In genomic region chr6:125287718-125288117, GRCh38 we compare ENCODE assay signal across 19 cellular contexts. TPM values are rescaled to one million over a fixed set of nuclear protein-coding genes. Genes with fewer than 3 reads are reported as not detected.
DNase-seq lines count a peak whose midpoint lies in the region; ATAC-seq, FAIRE-seq and TF ChIP-seq lines count a peak whose summit lies in the region.
"Had no signal": no experiment of that assay in that cellular context is flagged by ENCODE, and none has a peak within 500 bp of the region (broad histone marks: within the 10 kb centered on the region; RNA-seq: fewer than 3 reads in every experiment).

No MANE protein-coding gene starts in this region.

- DNase-seq in HepG2 (ENCODE audit: low spot score) (no peak), right lobe of liver (no peak), endothelial cell (ENCODE audit: low spot score) (no peak), mesendoderm (peak; percentile 27), GM23248 (no peak), CD1c-positive myeloid dendritic cell (ENCODE audit: extremely low spot score) (no peak)
- DNase-seq: 8988T; AML-193; CD4-positive, alpha-beta memory T cell; COR-L47; GF-D8; GOT3 had no signal

- TF ChIP-seq POLR2A in HepG2 (IDR thresholded peaks at IDR 0.05; ENCODE audit: insufficient read depth in 1 of 2, low read depth in 2 of 2, low read length in 2 of 2) (no peak), right lobe of liver (IDR thresholded peaks at IDR 0.05) (no peak)

- POLR2A ChIA-PET in HepG2 (lab: Yijun Ruan, JAX): no interaction called here
- POLR2A ChIA-PET in HEK293 (lab: Yijun Ruan, JAX): no interaction called here

- intact Hi-C loops in HepG2 (cut with micrococcal nuclease; ENCODE audit: unreplicated experiment) (no loop called here), right lobe of liver (cut with DNase I) (no loop called here)

- no peak overlapping the region for H2BK15ac ChIP-seq in mesendoderm (replicated peaks; ENCODE audit: low read depth)

- H3F3A ChIP-seq in GM23248 (ENCODE audit: insufficient read depth): no peaks in the 10 kb centered on the region

- in situ Hi-C loops in HepG2 (cut with HindIII; ENCODE audit: extremely low pct_ligation_motif_present, low pct_unique_long_range_greater_than_20kb) (no loop called here), GM23248 (cut with MboI) (no loop called here)

- H4K20me1 ChIP-seq in HepG2 (ENCODE audit: insufficient read depth, low read length) (no peaks in the 10 kb centered on the region; the same call in 1 of the 2 replicates), GM23248 (ENCODE audit: insufficient read depth) (no peaks in the 10 kb centered on the region)

- H3K27me3 ChIP-seq in HepG2 (ENCODE audit: control insufficient read depth in 1 of 2, insufficient read depth in 2 of 2, low read length in 2 of 2): no peaks in the 10 kb centered on the region
- H3K27me3 ChIP-seq in right lobe of liver: no peaks in the 10 kb centered on the region
- no peaks in the 10 kb centered on the region for H3K27me3 ChIP-seq in mesendoderm (ENCODE audit: insufficient read depth, low read length, poor library complexity)
- H3K27me3 ChIP-seq in GM23248 (replicated peaks; ENCODE audit: insufficient read depth): no peaks in the 10 kb centered on the region
- H3K27me3 ChIP-seq: BLaER1 treated with 17β-estradiol and CSF1 and Interleukin-3, amounts not matched to agents 10 nM and 100 nM had no signal

- H3K36me3 Mint-ChIP-seq in endothelial cell (ENCODE audit: low read depth, unreplicated experiment): peaks cover 42% of the 10 kb centered on the region

- H3K9me2 ChIP-seq in GM23248 (ENCODE audit: insufficient read depth): no peaks in the 10 kb centered on the region

- TF ChIP-seq CTCF in HepG2 (CRISPR knock-in tag; IDR thresholded peaks at IDR 0.05) (no peak), right lobe of liver (IDR thresholded peaks at IDR 0.05) (no peak), HEK293 (tag by site-specific recombination; IDR thresholded peaks at IDR 0.05) (no peak), endothelial cell (IDR thresholded peaks at IDR 0.05; ENCODE audit: unreplicated experiment) (no peak)

- WGBS in HepG2 (ENCODE audit: low lambda C conversion rate): 92% methylated on average over 9 of the region's 9 CpGs
- 92% methylated on average over 5 of the region's 9 CpGs for WGBS in right lobe of liver (ENCODE audit: insufficient coverage, low coverage, low lambda C conversion rate, missing lambda C conversion rate)
- no CpG with 5 or more reads among the region's 9 CpGs for WGBS in mesendoderm (ENCODE audit: extremely low coverage, insufficient coverage, low lambda C conversion rate)
- 77 to 87% methylated on average over 9 of the region's 9 CpGs for WGBS in GM23248 (ENCODE audit: low coverage in 1 of 2, low lambda C conversion rate in 2 of 2, missing lambda C conversion rate in 2 of 2), 2 experiments

- no peaks in the 10 kb centered on the region for H3K27me3 Mint-ChIP-seq in endothelial cell (ENCODE audit: unreplicated experiment)
- H3K27me3 Mint-ChIP-seq: CD4-positive, alpha-beta memory T cell; IgD-negative memory B cell had no signal

- CTCF ChIA-PET in HepG2 (lab: Yijun Ruan, JAX; ENCODE audit: low intra/inter-chr PET ratio, low total read pairs): no interaction called here
- CTCF ChIA-PET in HEK293 (lab: Yijun Ruan, JAX): no interaction called here

- TF ChIP-seq RAD21 in HepG2 (CRISPR knock-in tag; IDR thresholded peaks at IDR 0.05): no peak

- H3K36me3 ChIP-seq in HepG2 (replicated peaks in 1 of 2; ENCODE audit: control insufficient read depth in 1 of 2, insufficient read depth in 2 of 2, low read length in 2 of 2) (peaks cover 3 to 18% of the 10 kb centered on the region in 2 experiments; a peak in 4 of 5 replicates), right lobe of liver (peaks cover 0 to 2% (median 0%) of the 10 kb centered on the region in 4 donors), HEK293 (ENCODE audit: control insufficient read depth in 2 of 2, insufficient read depth in 1 of 2, low read length in 2 of 2) (peaks cover 36 to 75% of the 10 kb centered on the region in 2 experiments), mesendoderm (ENCODE audit: control insufficient read depth, insufficient read depth, low read length) (peaks cover 6% of the 10 kb centered on the region), GM23248 (ENCODE audit: low read depth) (peaks cover 28% of the 10 kb centered on the region)

- no peak overlapping the region for H3K56ac ChIP-seq in mesendoderm (ENCODE audit: low read length)

- no peak overlapping the region for H2BK120ac ChIP-seq in mesendoderm (ENCODE audit: low read depth, low read length)

- no peak overlapping the region for H3K4ac ChIP-seq in mesendoderm (ENCODE audit: low read depth, low read length)

- TF ChIP-seq EP300 in HepG2 (IDR thresholded peaks at IDR 0.05; ENCODE audit: low read depth in 2 of 2, low read length in 2 of 2): no peak
- TF ChIP-seq EP300 in HepG2 (CRISPR knock-in tag; IDR thresholded peaks at IDR 0.05; ENCODE audit: borderline replicate concordance): no peak

- H3K4me2 ChIP-seq in HepG2 (ENCODE audit: low read depth, low read length) (no peak overlapping the region), mesendoderm (ENCODE audit: low read length) (no peak overlapping the region), GM23248 (ENCODE audit: unreplicated experiment) (no peak overlapping the region)
- H3K4me2 ChIP-seq: BLaER1 treated with 17β-estradiol and CSF1 and Interleukin-3, amounts not matched to agents 10 nM and 100 nM; KMS-11 had no signal

- H3K79me2 ChIP-seq in HepG2 (ENCODE audit: insufficient read depth, low read length) (no peaks in the 10 kb centered on the region), mesendoderm (ENCODE audit: control insufficient read depth, insufficient read depth, low read length) (no peaks in the 10 kb centered on the region), GM23248 (ENCODE audit: insufficient read depth) (peaks cover 31% of the 10 kb centered on the region)

- H3K4me1 Mint-ChIP-seq in endothelial cell (ENCODE audit: unreplicated experiment): peaks cover 11% of the 10 kb centered on the region

- FAIRE-seq in HepG2 (lab: Jason Lieb, UNC): no peak
- FAIRE-seq: D721Med had no signal

- H3K27ac Mint-ChIP-seq in endothelial cell (ENCODE audit: unreplicated experiment): no peak overlapping the region
- H3K27ac Mint-ChIP-seq: IgD-negative memory B cell had no signal

- H2AFZ ChIP-seq in HepG2 (ENCODE audit: low read length): no peak overlapping the region
- no peak overlapping the region for H2AFZ ChIP-seq in GM23248

- H3K27ac ChIP-seq in HepG2 (ENCODE audit: extremely low read length, insufficient read depth, low read length) (no peak overlapping the region), right lobe of liver (no peak overlapping the region), HEK293 (ENCODE audit: extremely low read depth, low read depth, low read length) (no peak overlapping the region), mesendoderm (ENCODE audit: low read depth, low read length) (no peak overlapping the region), GM23248 (no peak overlapping the region)
- H3K27ac ChIP-seq: BLaER1 treated with 17β-estradiol and CSF1 and Interleukin-3, amounts not matched to agents 10 nM and 100 nM; KMS-11 had no signal

- no peak overlapping the region for H3K9ac ChIP-seq in HepG2 (ENCODE audit: insufficient read depth, low read depth, low read length)
- no peak overlapping the region for H3K9ac ChIP-seq in mesendoderm (ENCODE audit: low read length)
- H3K9ac ChIP-seq in GM23248: no peak overlapping the region
- H3K9ac ChIP-seq: BLaER1 treated with 17β-estradiol and CSF1 and Interleukin-3, amounts not matched to agents 10 nM and 100 nM; KMS-11 had no signal

- H2AK5ac ChIP-seq in mesendoderm (ENCODE audit: low read length): no peak overlapping the region

- H3K9me3 ChIP-seq in HepG2 (ENCODE audit: low read length) (peaks cover 10% of the 10 kb centered on the region; the same call in 1 of the 2 replicates), right lobe of liver (no peaks in the 10 kb centered on the region), HEK293 (ENCODE audit: control insufficient read depth, insufficient read depth, low read depth, low read length) (no peaks in the 10 kb centered on the region), GM23248 (ENCODE audit: low read depth) (no peaks in the 10 kb centered on the region)

- H3K9me3 Mint-ChIP-seq in endothelial cell (ENCODE audit: unreplicated experiment): no peaks in the 10 kb centered on the region

- H3K18ac ChIP-seq in mesendoderm (ENCODE audit: low read length): no peak overlapping the region

- BruUV-seq in HepG2 (replicated peaks; lab: Mats Ljungman, UMichigan): no TSS peak

- H3K79me1 ChIP-seq in mesendoderm (ENCODE audit: low read length): no peaks in the 10 kb centered on the region

- H3K23ac ChIP-seq in mesendoderm (ENCODE audit: low read length): no peak overlapping the region

- H4K8ac ChIP-seq in mesendoderm (ENCODE audit: low read depth, low read length): no peak overlapping the region

- H2BK5ac ChIP-seq in mesendoderm (ENCODE audit: low read length): no peak overlapping the region

- H3K4me3 ChIP-seq in HepG2 (replicated peaks in 1 of 3; ENCODE audit: insufficient read depth in 1 of 3, low read depth in 2 of 3, low read length in 3 of 3) (no peak overlapping the region), right lobe of liver (no peak overlapping the region), HEK293 (ENCODE audit: low read depth, low read length) (no peak overlapping the region), mesendoderm (ENCODE audit: low read length) (no peak overlapping the region), GM23248 (no peak overlapping the region)

- ATAC-seq in HepG2 (peak; percentile 37; the same call in 2 of the 3 replicates), right lobe of liver (no peak), HG02642 (IDR thresholded peaks at IDR 0.05; ENCODE audit: poor library complexity, unreplicated experiment) (no peak)
- ATAC-seq: HCT116 had no signal

- H3K4me3 Mint-ChIP-seq in endothelial cell (ENCODE audit: unreplicated experiment): peak overlapping the region; percentile 60
- H3K4me3 Mint-ChIP-seq: CD4-positive, alpha-beta memory T cell; IgD-negative memory B cell had no signal

- no peak overlapping the region for H4K5ac ChIP-seq in mesendoderm (ENCODE audit: low read length)

- H3K4me1 ChIP-seq in HepG2 (ENCODE audit: insufficient read depth, low read length): no peaks in the 10 kb centered on the region
- H3K4me1 ChIP-seq in right lobe of liver: no peaks in the 10 kb centered on the region
- H3K4me1 ChIP-seq in HEK293 (ENCODE audit: control insufficient read depth, insufficient read depth, low read length): no peaks in the 10 kb centered on the region
- no peaks in the 10 kb centered on the region for H3K4me1 ChIP-seq in mesendoderm (ENCODE audit: control insufficient read depth, low read depth, low read length)
- H3K4me1 ChIP-seq in GM23248 (ENCODE audit: insufficient read depth): no peaks in the 10 kb centered on the region

RNA-seq across cellular contexts. Expression of gene HDDC2, which starts 14.0 kb away (rescaled TPM):
- 78.7 and 90.7 TPM in 2 replicates for total RNA-seq in HepG2 (2016; rRNA removed; fragmentation: Illumina TruSeq; extraction: Trizol)
- 88.3 and 123 TPM in 2 replicates for total RNA-seq in HepG2 (2016; cell fraction: cytosol; rRNA removed; fragmentation: Illumina TruSeq; extraction: Trizol; ENCODE audit: low read depth)
- total RNA-seq in HepG2 (2016; cell fraction: insoluble cytoplasmic fraction; rRNA removed; fragmentation: Illumina TruSeq; extraction: Trizol): 78.6 and 90.1 TPM in 2 replicates
- 109 and 116 TPM in 2 replicates for total RNA-seq in HepG2 (2016; cell fraction: membrane; rRNA removed; fragmentation: Illumina TruSeq; extraction: Trizol)
- total RNA-seq in HepG2 (2016; cell fraction: nucleus; rRNA removed; fragmentation: Illumina TruSeq; extraction: Trizol): 36.7 and 41.9 TPM in 2 replicates
- 67.3 and 76.7 TPM in 2 replicates for polyA plus RNA-seq in HepG2 (2011; rRNA removed)
- polyA plus RNA-seq in HepG2 (2011; cell fraction: cytosol; rRNA removed): 67.0 and 70.1 TPM in 2 replicates
- polyA plus RNA-seq in HepG2 (2011; cell fraction: nucleus; rRNA removed): 28.7 and 34.1 TPM in 2 replicates
- 43.8 and 65.4 TPM in 2 replicates for polyA plus RNA-seq in HepG2 (2012)
- polyA plus RNA-seq in HepG2 (2016; cell fraction: cytosol; fragmentation: Illumina TruSeq; extraction: Trizol; ENCODE audit: low read depth): 157 and 182 TPM in 2 replicates
- 117 and 122 TPM in 2 replicates for polyA plus RNA-seq in HepG2 (2016; cell fraction: insoluble cytoplasmic fraction; fragmentation: Illumina TruSeq; extraction: Trizol; ENCODE audit: low read depth)
- polyA plus RNA-seq in HepG2 (2016; cell fraction: membrane; fragmentation: Illumina TruSeq; extraction: Trizol; ENCODE audit: low read depth): 128 and 148 TPM in 2 replicates
- 66.5 and 70.9 TPM in 2 replicates for polyA plus RNA-seq in HepG2 (2016; cell fraction: nucleus; fragmentation: Illumina TruSeq; extraction: Trizol; ENCODE audit: insufficient read depth, low read depth)
- 17.2 and 19.5 TPM in 2 replicates for polyA minus RNA-seq in HepG2 (2011; rRNA and poly(A)+ RNA removed; ENCODE audit: low replicate concordance)
- 16.6 and 17.1 TPM in 2 replicates for polyA minus RNA-seq in HepG2 (2011; cell fraction: cytosol; rRNA and poly(A)+ RNA removed)
- 43.1 and 51.2 TPM in 2 replicates for polyA minus RNA-seq in HepG2 (2011; cell fraction: nucleus; rRNA and poly(A)+ RNA removed)
- total RNA-seq in right lobe of liver: 10 to 100 TPM in 3 of 6 experiments, 1 to 10 TPM in 3; 6.8 to 15.6 (median 9.5) TPM
- total RNA-seq in endothelial cell (ENCODE audit: unreplicated experiment): 18.4 TPM
- 86.9 TPM for polyA plus RNA-seq in mesendoderm (2013, experiment 1 of 2)
- polyA plus RNA-seq in mesendoderm (2013, experiment 2 of 2): 88.9 TPM
- 51.1 and 55.1 TPM in 2 replicates for total RNA-seq in GM23248 (2014; rRNA removed; shearing (Covaris generic))
- polyA plus RNA-seq in GM23248 (2016; fragmentation: Nextera tagmentation; extraction: Ambion mirVana): 83.2 and 84.2 TPM in 2 replicates

Comparison
In these comparisons a context has a peak if more than half of its experiments do, and no peak if none do; other contexts are left out.
1. Of the 63 proteins assayed by ChIP-seq in both HepG2 and HEK293: peak only in HepG2: none; only in HEK293: PRDM4; in both: none; in neither: 62.